Comparison of ENCODE assay signal across 2 cellular contexts in genomic region chr1:112317140-112317539, GRCh38.
TF ChIP-seq lines count a peak whose summit lies in the region.

No MANE protein-coding gene starts in this region.

TF ChIP-seq in IMR-90, 13 proteins besides CTCF, POLR2A, EP300 and RAD21 (continued from another document):
- no peak for TF ChIP-seq NFE2L2 (IDR thresholded peaks at IDR 0.05; ENCODE audit: low read depth, low read length)
- no peak for TF ChIP-seq RFX5 (IDR thresholded peaks at IDR 0.05; ENCODE audit: low read depth, low read length)
- no peak for TF ChIP-seq MAZ (IDR thresholded peaks at IDR 0.05; ENCODE audit: borderline replicate concordance, low read depth, low read length)
- TF ChIP-seq RCOR1 (IDR thresholded peaks at IDR 0.05; ENCODE audit: insufficient replicate concordance, low read length) = no peak
- no peak for TF ChIP-seq USF2 (IDR thresholded peaks at IDR 0.05; ENCODE audit: low read depth, low read length)
- TF ChIP-seq BHLHE40 (IDR thresholded peaks at IDR 0.05; ENCODE audit: low read depth, low read length) = no peak
- no peak for TF ChIP-seq SMC3 (IDR thresholded peaks at IDR 0.05; ENCODE audit: low read depth, low read length)
- TF ChIP-seq MXI1 (IDR thresholded peaks at IDR 0.05; ENCODE audit: borderline replicate concordance, low read depth, low read length) = no peak
- TF ChIP-seq FOS (IDR thresholded peaks at IDR 0.05; ENCODE audit: low read depth, low read length) = no peak

TF ChIP-seq in K562, 482 proteins besides CTCF, POLR2A, EP300 and RAD21 (continued from another document):
- peak; percentile 22; the same call in 1 of the 2 replicates for TF ChIP-seq ZNF589 (CRISPR knock-in tag; IDR thresholded peaks at IDR 0.05; ENCODE audit: low read depth)
- TF ChIP-seq ZNF280A (IDR thresholded peaks at IDR 0.05; ENCODE audit: low read depth, partially characterized antibody) = no peak
- peak; percentile 59; the same call in 1 of the 2 replicates for TF ChIP-seq ELF2 (CRISPR knock-in tag; IDR thresholded peaks at IDR 0.05)
